ENCODE assay signal across 26 cellular contexts in genomic region chr4:99586747-99587146, GRCh38. TPM values are rescaled to one million over a fixed set of nuclear protein-coding genes. Genes with fewer than 3 reads are reported as not detected.
"Had no signal": no experiment of that assay in that cellular context is flagged by ENCODE, and none has a peak within 500 bp of the region (broad histone marks: within the 10 kb centered on the region; RNA-seq: fewer than 3 reads in every experiment).

No MANE protein-coding gene starts in this region.

- H3K9me3 Mint-ChIP-seq: activated B cell treated with CpG ODN at 0.5 μM for 24 hours; activated CD4-positive, alpha-beta memory T cell treated with anti-CD3 and anti-CD28 coated beads, Interleukin-2, amount 10 ng/mL, durations not matched to agents 7 days and 5 days; activated naive CD8-positive, alpha-beta T cell treated with anti-CD3 and anti-CD28 coated beads, Interleukin-2, amount 10 ng/mL, durations not matched to agents 7 days and 5 days; activated T-cell treated with anti-CD3 and anti-CD28 coated beads, Interleukin-2, amount 50 U/mL, for 24 hours; activated T-helper 2 cell treated with anti-CD3 and anti-CD28 coated beads, Interferon-gamma antibody, Interleukin-2, Interleukin-4, amounts not matched to agents 10 μg/mL and 5 μg/mL and 100 μg/mL, durations not matched to agents 14 hours and 24 hours and 36 hours; nephron progenitor cell; stimulated activated memory B cell treated with anti-CD40 and anti-IgM and Interleukin-4, amounts not matched to agents 10 μg/mL and 1 μg/mL and 100 μg/mL, for 72 hours; T-helper 2 cell treated with Interferon-gamma antibody and Interleukin-4, amounts not matched to agents 5 μg/mL and 100 μg/mL, for 36 hours had no signal

- H3K4me3 Mint-ChIP-seq: activated B cell treated with CpG ODN at 0.5 μM for 24 hours; activated CD4-positive, alpha-beta memory T cell treated with anti-CD3 and anti-CD28 coated beads, Interleukin-2, amount 10 ng/mL, durations not matched to agents 7 days and 5 days; activated CD8-positive, alpha-beta memory T cell treated with anti-CD3 and anti-CD28 coated beads, Interleukin-2, amount 10 ng/mL, durations not matched to agents 7 days and 5 days; activated naive CD8-positive, alpha-beta T cell treated with anti-CD3 and anti-CD28 coated beads, Interleukin-2, amount 10 ng/mL, durations not matched to agents 7 days and 5 days; activated T-cell treated with anti-CD3 and anti-CD28 coated beads, Interleukin-2, amount 50 U/mL, for 24 hours; nephron progenitor cell; stimulated activated memory B cell treated with anti-CD40 and anti-IgM and Interleukin-4, amounts not matched to agents 10 μg/mL and 1 μg/mL and 100 μg/mL, for 72 hours; T-helper 2 cell treated with Interferon-gamma antibody and Interleukin-4, amounts not matched to agents 5 μg/mL and 100 μg/mL, for 36 hours had no signal

- H3K36me3 ChIP-seq: left lung, prostate gland, right atrium auricular region, thyroid gland had no signal

- H3K4me3 ChIP-seq: body of pancreas, dorsolateral prefrontal cortex, left lung, prostate gland, right atrium auricular region, thyroid gland had no signal

- H3K4me1 ChIP-seq: body of pancreas, left lung, prostate gland, right atrium auricular region, thyroid gland had no signal

- FAIRE-seq: TTC549 had no signal

- H3K27me3 Mint-ChIP-seq: stimulated activated memory B cell treated with anti-CD40 and anti-IgM and Interleukin-4, amounts not matched to agents 10 μg/mL and 1 μg/mL and 100 μg/mL, for 72 hours had no signal

- H3K27me3 ChIP-seq: body of pancreas, dorsolateral prefrontal cortex, left lung, right atrium auricular region, thyroid gland had no signal

- H3K27ac Mint-ChIP-seq: activated B cell treated with CpG ODN at 0.5 μM for 24 hours; activated CD4-positive, alpha-beta memory T cell treated with anti-CD3 and anti-CD28 coated beads, Interleukin-2, amount 10 ng/mL, durations not matched to agents 7 days and 5 days; activated CD8-positive, alpha-beta memory T cell treated with anti-CD3 and anti-CD28 coated beads, Interleukin-2, amount 10 ng/mL, durations not matched to agents 7 days and 5 days; activated naive CD8-positive, alpha-beta T cell treated with anti-CD3 and anti-CD28 coated beads, Interleukin-2, amount 10 ng/mL, durations not matched to agents 7 days and 5 days; activated T-cell treated with anti-CD3 and anti-CD28 coated beads, Interleukin-2, amount 50 U/mL, for 24 hours; activated T-helper 2 cell treated with anti-CD3 and anti-CD28 coated beads, Interferon-gamma antibody, Interleukin-2, Interleukin-4, amounts not matched to agents 10 μg/mL and 5 μg/mL and 100 μg/mL, durations not matched to agents 14 hours and 24 hours and 36 hours; nephron progenitor cell; stimulated activated memory B cell treated with anti-CD40 and anti-IgM and Interleukin-4, amounts not matched to agents 10 μg/mL and 1 μg/mL and 100 μg/mL, for 72 hours; T-helper 2 cell treated with Interferon-gamma antibody and Interleukin-4, amounts not matched to agents 5 μg/mL and 100 μg/mL, for 36 hours had no signal

- DNase-seq: activated B cell treated with CpG ODN at 0.5 μM for 24 hours; activated CD4-positive, alpha-beta memory T cell treated with anti-CD3 and anti-CD28 coated beads, Interleukin-2, amount 10 ng/mL, durations not matched to agents 7 days and 5 days; activated CD4-positive, alpha-beta T cell treated with anti-CD3 and anti-CD28 coated beads for 48 hours; activated CD8-positive, alpha-beta memory T cell treated with anti-CD3 and anti-CD28 coated beads, Interleukin-2, amount 10 ng/mL, durations not matched to agents 7 days and 5 days; activated naive CD4-positive, alpha-beta T cell treated with Interleukin-2 at 50 U/mL for 16 hours; activated naive CD8-positive, alpha-beta T cell treated with anti-CD3 and anti-CD28 coated beads, Interleukin-2, amount 10 ng/mL, durations not matched to agents 7 days and 5 days; activated T-cell treated with anti-CD3 and anti-CD28 coated beads, Interleukin-2, amount 50 U/mL, for 24 hours; body of pancreas; dorsolateral prefrontal cortex; foreskin fibroblast; islet precursor cell; left lung; midbrain; nephron progenitor cell; nucleus accumbens; stimulated activated CD4-positive, alpha-beta T cell treated with anti-CD3 and anti-CD28 coated beads, Interleukin-4, amount 100 ng/mL, for 4 hours; thyroid gland had no signal

- H3K4me1 Mint-ChIP-seq: activated B cell treated with CpG ODN at 0.5 μM for 24 hours; activated CD4-positive, alpha-beta memory T cell treated with anti-CD3 and anti-CD28 coated beads, Interleukin-2, amount 10 ng/mL, durations not matched to agents 7 days and 5 days; activated CD8-positive, alpha-beta memory T cell treated with anti-CD3 and anti-CD28 coated beads, Interleukin-2, amount 10 ng/mL, durations not matched to agents 7 days and 5 days; activated naive CD8-positive, alpha-beta T cell treated with anti-CD3 and anti-CD28 coated beads, Interleukin-2, amount 10 ng/mL, durations not matched to agents 7 days and 5 days; nephron progenitor cell; stimulated activated memory B cell treated with anti-CD40 and anti-IgM and Interleukin-4, amounts not matched to agents 10 μg/mL and 1 μg/mL and 100 μg/mL, for 72 hours had no signal

- ATAC-seq: activated CD8-positive, alpha-beta memory T cell treated with anti-CD3 and anti-CD28 coated beads, Interleukin-2, amount 10 ng/mL, durations not matched to agents 7 days and 5 days; body of pancreas; left lung; stimulated activated memory B cell treated with anti-CD40 and anti-IgM and Interleukin-4, amounts not matched to agents 10 μg/mL and 1 μg/mL and 100 μg/mL, for 72 hours had no signal

- H3K9me3 ChIP-seq: body of pancreas, left lung, prostate gland, right atrium auricular region, thyroid gland had no signal

- H3K27ac ChIP-seq: body of pancreas, dorsolateral prefrontal cortex, epithelial cell of prostate, left lung, thyroid gland had no signal

- H3K36me3 Mint-ChIP-seq: activated CD8-positive, alpha-beta memory T cell treated with anti-CD3 and anti-CD28 coated beads, Interleukin-2, amount 10 ng/mL, durations not matched to agents 7 days and 5 days; activated naive CD8-positive, alpha-beta T cell treated with anti-CD3 and anti-CD28 coated beads, Interleukin-2, amount 10 ng/mL, durations not matched to agents 7 days and 5 days; stimulated activated memory B cell treated with anti-CD40 and anti-IgM and Interleukin-4, amounts not matched to agents 10 μg/mL and 1 μg/mL and 100 μg/mL, for 72 hours had no signal

RNA-seq across cellular contexts. Expression of gene MTTP, which starts 12.1 kb away (rescaled TPM):
- total RNA-seq: activated T-helper 2 cell treated with anti-CD3 and anti-CD28 coated beads, Interferon-gamma antibody, Interleukin-2, Interleukin-4, amounts not matched to agents 10 μg/mL and 5 μg/mL and 100 μg/mL, durations not matched to agents 14 hours and 24 hours and 36 hours; body of pancreas; glomerular endothelial cell; lung microvascular endothelial cell had no signal
